1 cellular context compared by ENCODE assay signal in genomic region chr13:25300861-25301346, GRCh38.
TF ChIP-seq lines count a peak whose summit lies in the region.

No MANE protein-coding gene starts in this region.

TF ChIP-seq in K562, 482 proteins besides CTCF, POLR2A, EP300 and RAD21:
- TF ChIP-seq E2F5 (CRISPR knock-in tag; IDR thresholded peaks at IDR 0.05) (no peak), JUNB (CRISPR knock-in tag; conservative IDR thresholded peaks at IDR 0.05) (no peak), THRAP3 (IDR thresholded peaks at IDR 0.05; ENCODE audit: borderline replicate concordance) (0 out of 2 replicates have a peak, but pooled peaks have one; percentile 50), ZBTB33 (CRISPR knock-in tag; IDR thresholded peaks at IDR 0.05) (peak; percentile 23; the same call in 1 of the 2 replicates), SNRNP70 (optimal IDR thresholded peaks at IDR 0.05; ENCODE audit: low read depth, low read length) (no peak), PHF8 (IDR thresholded peaks at IDR 0.05; ENCODE audit: borderline replicate concordance, low read length) (no peak), ZNF778 (CRISPR knock-in tag; IDR thresholded peaks at IDR 0.05) (no peak), SREBF1 (IDR thresholded peaks at IDR 0.05; ENCODE audit: borderline replicate concordance, low read depth, low read length) (no peak), RFX1 (IDR thresholded peaks at IDR 0.05) (no peak), MYC (IDR thresholded peaks at IDR 0.05; ENCODE audit: low read depth, low read length) (no peak), MYC (CRISPR knock-in tag; IDR thresholded peaks at IDR 0.05; ENCODE audit: borderline replicate concordance, low read depth) (no peak), ESRRA (IDR thresholded peaks at IDR 0.05; ENCODE audit: borderline replicate concordance, low read depth) (no peak), HEY1 (CRISPR knock-in tag; IDR thresholded peaks at IDR 0.05; ENCODE audit: borderline replicate concordance) (no peak), GATAD2A (IDR thresholded peaks at IDR 0.05) (no peak), U2AF2 (optimal IDR thresholded peaks at IDR 0.05; ENCODE audit: low read depth, low read length) (no peak), ZNF75A (CRISPR knock-in tag; IDR thresholded peaks at IDR 0.05) (no peak), GABPB2 (CRISPR knock-in tag; conservative IDR thresholded peaks at IDR 0.05) (no peak), PRMT5 (CRISPR knock-in tag; IDR thresholded peaks at IDR 0.05) (no peak), MBD1 (CRISPR knock-in tag; IDR thresholded peaks at IDR 0.05) (no peak), ZSCAN32 (CRISPR knock-in tag; IDR thresholded peaks at IDR 0.05) (no peak), MTA1 (IDR thresholded peaks at IDR 0.05; ENCODE audit: borderline replicate concordance) (no peak), FOXJ2 (tag; IDR thresholded peaks at IDR 0.05) (peak; percentile 23; the same call in 1 of the 2 replicates), ZNF583 (CRISPR knock-in tag; IDR thresholded peaks at IDR 0.05) (no peak), MTF1 (CRISPR knock-in tag; IDR thresholded peaks at IDR 0.05; ENCODE audit: borderline replicate concordance) (no peak), MLLT1 (IDR thresholded peaks at IDR 0.05) (peak in 1 of 2 experiments; percentile 80; a peak in 2 of 4 replicates), ZFP1 (CRISPR knock-in tag; IDR thresholded peaks at IDR 0.05) (no peak), DNMT1 (IDR thresholded peaks at IDR 0.05) (no peak), ZNF316 (IDR thresholded peaks at IDR 0.05) (no peak), CREB5 (CRISPR knock-in tag; IDR thresholded peaks at IDR 0.05) (no peak), SAP30 (IDR thresholded peaks at IDR 0.05; ENCODE audit: borderline replicate concordance, insufficient read depth, low read depth, low read length, poor library complexity, severe bottlenecking) (no peak), ARID3B (CRISPR knock-in tag; IDR thresholded peaks at IDR 0.05; ENCODE audit: borderline replicate concordance) (no peak), MXD1 (CRISPR knock-in tag; IDR thresholded peaks at IDR 0.05; ENCODE audit: borderline replicate concordance, poor library complexity, severe bottlenecking) (no peak)
